Comparison of ENCODE assay signal across 1 cellular context in the genomic region with DNA sequence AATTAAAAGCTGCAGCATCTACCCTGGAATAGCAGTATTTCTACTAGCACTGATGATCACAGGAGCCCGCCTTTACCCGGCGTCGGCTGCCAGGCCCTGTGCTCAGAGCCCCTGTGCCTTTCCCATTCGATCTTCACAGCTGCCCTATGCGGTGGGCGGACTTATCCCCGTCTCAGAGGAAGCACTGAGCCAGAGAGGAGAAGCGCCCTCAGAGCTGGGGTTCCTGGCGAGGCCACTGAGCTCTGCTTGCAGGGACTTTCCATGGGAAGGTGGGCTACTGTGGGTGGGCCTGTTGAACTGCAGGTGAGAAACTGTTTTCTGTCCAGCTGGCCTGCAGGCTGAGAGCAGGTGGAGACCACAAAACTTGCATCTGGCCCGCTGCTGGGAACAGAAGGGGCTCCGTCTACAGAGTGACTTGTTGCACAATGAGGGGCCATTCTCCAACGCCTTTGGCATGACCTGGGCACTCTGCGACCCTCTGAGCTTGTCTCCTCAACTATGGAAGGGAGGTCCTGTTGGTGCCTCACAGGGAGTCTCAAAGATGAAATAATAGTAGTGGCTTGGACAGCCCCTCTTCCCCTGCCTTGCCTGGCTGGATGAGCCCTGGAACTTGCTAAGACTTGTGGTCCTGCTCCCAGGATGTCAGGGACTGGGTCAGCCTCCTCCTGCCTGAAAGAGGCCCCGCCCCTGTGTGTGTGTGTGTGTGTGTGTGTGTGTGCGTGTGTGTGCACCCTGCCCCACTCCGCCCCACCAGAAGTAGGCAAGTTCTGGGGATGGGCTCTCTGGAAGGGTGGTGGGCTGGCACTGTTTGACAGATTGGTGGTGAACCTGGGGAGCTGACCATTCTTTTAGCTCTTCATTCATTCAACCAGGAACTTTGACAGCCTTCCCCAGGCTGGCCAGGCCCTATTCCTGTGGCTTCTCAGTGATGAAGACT.
TF ChIP-seq lines count a peak whose summit lies in the region.

No MANE protein-coding gene starts in this region.

TF ChIP-seq in HepG2, 621 proteins besides CTCF, POLR2A, EP300 and RAD21:
- TF ChIP-seq, protein P1, sequence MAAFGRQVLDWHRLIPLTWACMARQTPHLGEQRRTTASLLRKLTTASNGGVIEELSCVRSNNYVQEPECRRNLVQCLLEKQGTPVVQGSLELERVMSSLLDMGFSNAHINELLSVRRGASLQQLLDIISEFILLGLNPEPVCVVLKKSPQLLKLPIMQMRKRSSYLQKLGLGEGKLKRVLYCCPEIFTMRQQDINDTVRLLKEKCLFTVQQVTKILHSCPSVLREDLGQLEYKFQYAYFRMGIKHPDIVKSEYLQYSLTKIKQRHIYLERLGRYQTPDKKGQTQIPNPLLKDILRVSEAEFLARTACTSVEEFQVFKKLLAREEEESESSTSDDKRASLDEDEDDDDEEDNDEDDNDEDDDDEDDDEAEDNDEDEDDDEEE (CRISPR knock-in tag; IDR thresholded peaks at IDR 0.05), result no peak
- TF ChIP-seq HNF4A (CRISPR knock-in tag; IDR thresholded peaks at IDR 0.05) (no peak), HDAC1 (CRISPR knock-in tag; IDR thresholded peaks at IDR 0.05) (no peak), ATRX (CRISPR knock-in tag; IDR thresholded peaks at IDR 0.05; ENCODE audit: borderline replicate concordance) (no peak), MXD4 (CRISPR knock-in tag; IDR thresholded peaks at IDR 0.05) (no peak), TCF7L2 (IDR thresholded peaks at IDR 0.05; ENCODE audit: low read depth, low read length) (no peak), ZBTB7B (CRISPR knock-in tag; IDR thresholded peaks at IDR 0.05) (no peak), ZNF569 (CRISPR knock-in tag; IDR thresholded peaks at IDR 0.05; ENCODE audit: borderline replicate concordance) (no peak), RBM22 (optimal IDR thresholded peaks at IDR 0.05; ENCODE audit: low read length) (no peak), PHF8 (CRISPR knock-in tag; IDR thresholded peaks at IDR 0.05) (no peak), MEIS1 (CRISPR knock-in tag; IDR thresholded peaks at IDR 0.05; ENCODE audit: borderline replicate concordance) (no peak), ZFAT (CRISPR knock-in tag; conservative IDR thresholded peaks at IDR 0.05) (no peak), ZNF775 (CRISPR knock-in tag; IDR thresholded peaks at IDR 0.05; ENCODE audit: borderline replicate concordance) (no peak), ZNF317 (CRISPR knock-in tag; IDR thresholded peaks at IDR 0.05) (no peak), HNRNPUL1 (IDR thresholded peaks at IDR 0.05; ENCODE audit: low read depth, low read length) (no peak)
- TF ChIP-seq, protein P2, sequence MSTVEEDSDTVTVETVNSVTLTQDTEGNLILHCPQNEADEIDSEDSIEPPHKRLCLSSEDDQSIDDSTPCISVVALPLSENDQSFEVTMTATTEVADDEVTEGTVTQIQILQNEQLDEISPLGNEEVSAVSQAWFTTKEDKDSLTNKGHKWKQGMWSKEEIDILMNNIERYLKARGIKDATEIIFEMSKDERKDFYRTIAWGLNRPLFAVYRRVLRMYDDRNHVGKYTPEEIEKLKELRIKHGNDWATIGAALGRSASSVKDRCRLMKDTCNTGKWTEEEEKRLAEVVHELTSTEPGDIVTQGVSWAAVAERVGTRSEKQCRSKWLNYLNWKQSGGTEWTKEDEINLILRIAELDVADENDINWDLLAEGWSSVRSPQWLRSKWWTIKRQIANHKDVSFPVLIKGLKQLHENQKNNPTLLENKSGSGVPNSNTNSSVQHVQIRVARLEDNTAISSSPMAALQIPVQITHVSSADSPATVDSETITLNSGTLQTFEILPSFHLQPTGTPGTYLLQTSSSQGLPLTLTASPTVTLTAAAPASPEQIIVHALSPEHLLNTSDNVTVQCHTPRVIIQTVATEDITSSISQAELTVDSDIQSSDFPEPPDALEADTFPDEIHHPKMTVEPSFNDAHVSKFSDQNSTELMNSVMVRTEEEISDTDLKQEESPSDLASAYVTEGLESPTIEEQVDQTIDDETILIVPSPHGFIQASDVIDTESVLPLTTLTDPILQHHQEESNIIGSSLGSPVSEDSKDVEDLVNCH (CRISPR knock-in tag; IDR thresholded peaks at IDR 0.05), result no peak
- TF ChIP-seq, protein P3, sequence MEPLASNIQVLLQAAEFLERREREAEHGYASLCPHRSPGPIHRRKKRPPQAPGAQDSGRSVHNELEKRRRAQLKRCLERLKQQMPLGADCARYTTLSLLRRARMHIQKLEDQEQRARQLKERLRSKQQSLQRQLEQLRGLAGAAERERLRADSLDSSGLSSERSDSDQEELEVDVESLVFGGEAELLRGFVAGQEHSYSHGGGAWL (CRISPR knock-in tag; IDR thresholded peaks at IDR 0.05), result no peak
- TF ChIP-seq, protein P4, sequence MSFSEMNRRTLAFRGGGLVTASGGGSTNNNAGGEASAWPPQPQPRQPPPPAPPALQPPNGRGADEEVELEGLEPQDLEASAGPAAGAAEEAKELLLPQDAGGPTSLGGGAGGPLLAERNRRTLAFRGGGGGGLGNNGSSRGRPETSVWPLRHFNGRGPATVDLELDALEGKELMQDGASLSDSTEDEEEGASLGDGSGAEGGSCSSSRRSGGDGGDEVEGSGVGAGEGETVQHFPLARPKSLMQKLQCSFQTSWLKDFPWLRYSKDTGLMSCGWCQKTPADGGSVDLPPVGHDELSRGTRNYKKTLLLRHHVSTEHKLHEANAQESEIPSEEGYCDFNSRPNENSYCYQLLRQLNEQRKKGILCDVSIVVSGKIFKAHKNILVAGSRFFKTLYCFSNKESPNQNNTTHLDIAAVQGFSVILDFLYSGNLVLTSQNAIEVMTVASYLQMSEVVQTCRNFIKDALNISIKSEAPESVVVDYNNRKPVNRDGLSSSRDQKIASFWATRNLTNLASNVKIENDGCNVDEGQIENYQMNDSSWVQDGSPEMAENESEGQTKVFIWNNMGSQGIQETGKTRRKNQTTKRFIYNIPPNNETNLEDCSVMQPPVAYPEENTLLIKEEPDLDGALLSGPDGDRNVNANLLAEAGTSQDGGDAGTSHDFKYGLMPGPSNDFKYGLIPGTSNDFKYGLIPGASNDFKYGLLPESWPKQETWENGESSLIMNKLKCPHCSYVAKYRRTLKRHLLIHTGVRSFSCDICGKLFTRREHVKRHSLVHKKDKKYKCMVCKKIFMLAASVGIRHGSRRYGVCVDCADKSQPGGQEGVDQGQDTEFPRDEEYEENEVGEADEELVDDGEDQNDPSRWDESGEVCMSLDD (CRISPR knock-in tag; IDR thresholded peaks at IDR 0.05; ENCODE audit: borderline replicate concordance), result no peak
- TF ChIP-seq, protein P5, sequence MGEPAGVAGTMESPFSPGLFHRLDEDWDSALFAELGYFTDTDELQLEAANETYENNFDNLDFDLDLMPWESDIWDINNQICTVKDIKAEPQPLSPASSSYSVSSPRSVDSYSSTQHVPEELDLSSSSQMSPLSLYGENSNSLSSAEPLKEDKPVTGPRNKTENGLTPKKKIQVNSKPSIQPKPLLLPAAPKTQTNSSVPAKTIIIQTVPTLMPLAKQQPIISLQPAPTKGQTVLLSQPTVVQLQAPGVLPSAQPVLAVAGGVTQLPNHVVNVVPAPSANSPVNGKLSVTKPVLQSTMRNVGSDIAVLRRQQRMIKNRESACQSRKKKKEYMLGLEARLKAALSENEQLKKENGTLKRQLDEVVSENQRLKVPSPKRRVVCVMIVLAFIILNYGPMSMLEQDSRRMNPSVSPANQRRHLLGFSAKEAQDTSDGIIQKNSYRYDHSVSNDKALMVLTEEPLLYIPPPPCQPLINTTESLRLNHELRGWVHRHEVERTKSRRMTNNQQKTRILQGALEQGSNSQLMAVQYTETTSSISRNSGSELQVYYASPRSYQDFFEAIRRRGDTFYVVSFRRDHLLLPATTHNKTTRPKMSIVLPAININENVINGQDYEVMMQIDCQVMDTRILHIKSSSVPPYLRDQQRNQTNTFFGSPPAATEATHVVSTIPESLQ (CRISPR knock-in tag; conservative IDR thresholded peaks at IDR 0.05), result no peak
